ENCODE assay signal across 1 cellular context in the genomic region with DNA sequence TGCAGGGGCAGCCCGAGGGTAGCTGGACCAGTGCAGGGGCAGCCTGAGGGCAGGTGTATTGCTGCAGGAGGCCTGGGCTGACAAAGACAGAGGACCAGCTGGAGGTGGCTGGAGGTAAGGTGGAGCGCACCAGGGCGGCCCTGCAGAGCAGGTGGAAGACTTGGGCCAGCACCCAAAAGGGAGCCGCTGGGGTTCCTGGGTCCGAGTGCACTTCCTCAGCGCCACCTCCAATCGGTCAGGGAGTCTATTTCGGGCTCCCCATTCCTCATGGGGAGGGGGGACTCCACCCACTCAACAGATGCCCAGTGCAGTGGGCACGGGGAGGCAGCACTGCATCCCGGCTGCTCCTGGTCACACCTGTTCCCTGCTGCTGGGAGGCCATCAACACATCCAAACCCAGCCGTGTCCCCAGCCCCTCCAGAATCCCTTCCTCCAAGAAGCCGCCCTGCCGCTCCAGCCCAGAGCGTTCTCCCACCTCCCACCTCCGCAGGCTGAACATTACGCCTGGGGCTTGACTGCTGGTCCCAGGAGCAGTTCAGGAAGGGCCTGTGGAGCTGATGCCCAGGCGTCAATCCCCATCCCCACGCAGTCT.
TF ChIP-seq lines count a peak whose summit lies in the region.

No MANE protein-coding gene starts in this region.

TF ChIP-seq in HCT116, 20 proteins besides CTCF, POLR2A, EP300 and RAD21 (continued from another document):
- TF ChIP-seq, protein P1, sequence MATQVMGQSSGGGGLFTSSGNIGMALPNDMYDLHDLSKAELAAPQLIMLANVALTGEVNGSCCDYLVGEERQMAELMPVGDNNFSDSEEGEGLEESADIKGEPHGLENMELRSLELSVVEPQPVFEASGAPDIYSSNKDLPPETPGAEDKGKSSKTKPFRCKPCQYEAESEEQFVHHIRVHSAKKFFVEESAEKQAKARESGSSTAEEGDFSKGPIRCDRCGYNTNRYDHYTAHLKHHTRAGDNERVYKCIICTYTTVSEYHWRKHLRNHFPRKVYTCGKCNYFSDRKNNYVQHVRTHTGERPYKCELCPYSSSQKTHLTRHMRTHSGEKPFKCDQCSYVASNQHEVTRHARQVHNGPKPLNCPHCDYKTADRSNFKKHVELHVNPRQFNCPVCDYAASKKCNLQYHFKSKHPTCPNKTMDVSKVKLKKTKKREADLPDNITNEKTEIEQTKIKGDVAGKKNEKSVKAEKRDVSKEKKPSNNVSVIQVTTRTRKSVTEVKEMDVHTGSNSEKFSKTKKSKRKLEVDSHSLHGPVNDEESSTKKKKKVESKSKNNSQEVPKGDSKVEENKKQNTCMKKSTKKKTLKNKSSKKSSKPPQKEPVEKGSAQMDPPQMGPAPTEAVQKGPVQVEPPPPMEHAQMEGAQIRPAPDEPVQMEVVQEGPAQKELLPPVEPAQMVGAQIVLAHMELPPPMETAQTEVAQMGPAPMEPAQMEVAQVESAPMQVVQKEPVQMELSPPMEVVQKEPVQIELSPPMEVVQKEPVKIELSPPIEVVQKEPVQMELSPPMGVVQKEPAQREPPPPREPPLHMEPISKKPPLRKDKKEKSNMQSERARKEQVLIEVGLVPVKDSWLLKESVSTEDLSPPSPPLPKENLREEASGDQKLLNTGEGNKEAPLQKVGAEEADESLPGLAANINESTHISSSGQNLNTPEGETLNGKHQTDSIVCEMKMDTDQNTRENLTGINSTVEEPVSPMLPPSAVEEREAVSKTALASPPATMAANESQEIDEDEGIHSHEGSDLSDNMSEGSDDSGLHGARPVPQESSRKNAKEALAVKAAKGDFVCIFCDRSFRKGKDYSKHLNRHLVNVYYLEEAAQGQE (IDR thresholded peaks at IDR 0.05; ENCODE audit: low read depth), result no peak
- TF ChIP-seq ZNF274 (IDR thresholded peaks at IDR 0.05; ENCODE audit: low read depth, low read length), result no peak
- no peak for TF ChIP-seq TCF7L2 (IDR thresholded peaks at IDR 0.05; ENCODE audit: borderline replicate concordance, extremely low read depth, insufficient read depth, insufficient read length)
- TF ChIP-seq EZH2 (IDR thresholded peaks at IDR 0.05), result no peak
- no peak for TF ChIP-seq CBX3 (IDR thresholded peaks at IDR 0.05; ENCODE audit: low read depth)
- no peak for TF ChIP-seq SP1 (IDR thresholded peaks at IDR 0.05; ENCODE audit: low read depth)
- no peak for TF ChIP-seq ELF1 (IDR thresholded peaks at IDR 0.05; ENCODE audit: borderline replicate concordance, low read depth)
